1 cellular context compared by ENCODE assay signal in the genomic region with DNA sequence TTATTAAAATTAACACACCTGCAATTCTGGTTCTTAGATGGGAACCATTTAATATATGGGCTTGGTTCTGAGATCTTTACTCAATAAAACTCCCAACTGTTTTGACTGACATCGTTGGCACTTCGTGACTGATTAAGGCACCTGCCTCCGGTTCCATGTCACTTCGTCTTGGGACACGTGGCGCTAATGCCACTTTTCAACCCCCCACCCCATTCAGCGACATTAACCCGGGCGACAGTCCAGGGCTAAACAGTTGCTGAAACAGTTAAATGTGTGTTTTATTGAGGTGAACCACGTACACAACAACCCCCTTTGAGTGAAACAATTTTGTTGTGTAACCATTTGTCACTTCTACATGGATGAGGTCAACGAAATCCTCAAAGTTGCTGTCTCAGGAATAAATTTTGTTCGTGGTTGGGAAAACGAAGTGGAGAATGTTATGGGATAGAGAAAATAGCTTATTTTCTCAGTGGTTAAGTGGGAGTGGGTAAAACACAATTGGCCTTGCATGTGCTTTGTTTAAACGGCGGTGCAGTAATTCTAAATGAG.
TF ChIP-seq lines count a peak whose summit lies in the region.

No MANE protein-coding gene starts in this region.

TF ChIP-seq in HepG2, 621 proteins besides CTCF, POLR2A, EP300 and RAD21 (continued from another document):
- 0 out of 2 replicates have a peak, but pooled peaks have one; percentile 7 for TF ChIP-seq ZBTB39 (CRISPR knock-in tag; IDR thresholded peaks at IDR 0.05)
- TF ChIP-seq NCOA1 (CRISPR knock-in tag; IDR thresholded peaks at IDR 0.05): 0 out of 2 replicates have a peak, but pooled peaks have one; percentile 24
- TF ChIP-seq NR2C2 (CRISPR knock-in tag; IDR thresholded peaks at IDR 0.05; ENCODE audit: borderline replicate concordance): 0 out of 2 replicates have a peak, but pooled peaks have one; percentile 5
- TF ChIP-seq GTF3A (CRISPR knock-in tag; conservative IDR thresholded peaks at IDR 0.05): no peak
- TF ChIP-seq ZNF569 (CRISPR knock-in tag; IDR thresholded peaks at IDR 0.05; ENCODE audit: borderline replicate concordance): no peak
- no peak for TF ChIP-seq REL (CRISPR knock-in tag; conservative IDR thresholded peaks at IDR 0.05)
- no peak for TF ChIP-seq ATF6 (CRISPR knock-in tag; conservative IDR thresholded peaks at IDR 0.05)
